ENCODE assay signal across 13 cellular contexts in genomic region chr17:6677158-6677831, GRCh38. TPM values are rescaled to one million over a fixed set of nuclear protein-coding genes. Genes with fewer than 3 reads are reported as not detected.
DNase-seq lines count a peak whose midpoint lies in the region; ATAC-seq, FAIRE-seq and TF ChIP-seq lines count a peak whose summit lies in the region.
"Had no signal": no experiment of that assay in that cellular context is flagged by ENCODE, and none has a peak within 500 bp of the region (broad histone marks: within the 10 kb centered on the region; RNA-seq: fewer than 3 reads in every experiment).

No MANE protein-coding gene starts in this region.

- TF ChIP-seq POLR2A in GM12891 (IDR thresholded peaks at IDR 0.05; ENCODE audit: low read depth, low read length) = no peak

- ATAC-seq in GM19351 (IDR thresholded peaks at IDR 0.05; ENCODE audit: unreplicated experiment) (no peak), HG02970 (IDR thresholded peaks at IDR 0.05; ENCODE audit: low FRiP score, unreplicated experiment) (no peak)
- ATAC-seq in activated T-helper 17 cell treated with anti-CD3 and anti-CD28 coated beads, Interleukin-2, amount 50 U/mL, for 72 hours (replicated peaks) = no peak

- peaks cover 5% of the 10 kb centered on the region; the same call in 1 of the 2 replicates for H3K27me3 ChIP-seq in SJCRH30
- H3K27me3 ChIP-seq: ovary had no signal

- H3K4me1 Mint-ChIP-seq in activated T-helper 17 cell treated with anti-CD3 and anti-CD28 coated beads, Interleukin-2, amount 50 U/mL, for 72 hours = peaks cover 4% of the 10 kb centered on the region

- no peak overlapping the region for H3K27ac Mint-ChIP-seq in activated T-helper 17 cell treated with anti-CD3 and anti-CD28 coated beads, Interleukin-2, amount 50 U/mL, for 72 hours

- H3K36me3 Mint-ChIP-seq in activated T-helper 17 cell treated with anti-CD3 and anti-CD28 coated beads, Interleukin-2, amount 50 U/mL, for 72 hours (ENCODE audit: low read depth) = no peaks in the 10 kb centered on the region

- DNase-seq in AG20443 (ENCODE audit: low spot score) (peak; percentile 78), GM12891 (ENCODE audit: insufficient read length, low spot score) (peak; percentile 41), SJCRH30 (peak; percentile 45 to 51), iris pigment epithelial cell (ENCODE audit: low read depth) (peak; percentile 18), activated gamma-delta T cell (lab: John Stamatoyannopoulos, UW) (no peak)
- DNase-seq: ovary, T1000, uterus had no signal

- no peaks in the 10 kb centered on the region for H3K36me3 ChIP-seq in SJCRH30
- H3K36me3 ChIP-seq: ovary, uterus had no signal

- no peak overlapping the region for H3K27ac ChIP-seq in SJCRH30
- H3K27ac ChIP-seq: epithelial cell of prostate, ovary, uterus had no signal

- peaks cover 21% of the 10 kb centered on the region for H3K27me3 Mint-ChIP-seq in activated T-helper 17 cell treated with anti-CD3 and anti-CD28 coated beads, Interleukin-2, amount 50 U/mL, for 72 hours

- no peaks in the 10 kb centered on the region for H3K4me1 ChIP-seq in SJCRH30
- H3K4me1 ChIP-seq: uterus had no signal

- no peak overlapping the region for H3K4me3 ChIP-seq in SJCRH30
- H3K4me3 ChIP-seq: ovary, uterus had no signal

- no peak overlapping the region for H3K4me3 Mint-ChIP-seq in activated T-helper 17 cell treated with anti-CD3 and anti-CD28 coated beads, Interleukin-2, amount 50 U/mL, for 72 hours

- peak; percentile 61 for FAIRE-seq in GM12891 (lab: Jason Lieb, UNC)
- FAIRE-seq: kidney had no signal

- no peaks in the 10 kb centered on the region for H3K9me3 Mint-ChIP-seq in activated T-helper 17 cell treated with anti-CD3 and anti-CD28 coated beads, Interleukin-2, amount 50 U/mL, for 72 hours

- no peaks in the 10 kb centered on the region for H3K9me3 ChIP-seq in SJCRH30 (replicated peaks)
- H3K9me3 ChIP-seq: ovary, uterus had no signal

TF ChIP-seq in GM12891, 5 proteins besides CTCF, POLR2A, EP300 and RAD21:
- TF ChIP-seq SPI1 (IDR thresholded peaks at IDR 0.05; ENCODE audit: low read depth, low read length) (no peak), TAF1 (IDR thresholded peaks at IDR 0.05; ENCODE audit: low read depth, low read length) (no peak), PAX5 (IDR thresholded peaks at IDR 0.05; ENCODE audit: insufficient read depth, low read length, severe bottlenecking) (no peak), POU2F2 (IDR thresholded peaks at IDR 0.05; ENCODE audit: low read depth, low read length) (no peak), POLR2AphosphoS5 (IDR thresholded peaks at IDR 0.05; ENCODE audit: low read depth, low read length) (no peak)
TF ChIP-seq in GM12891: peak in this region for 0.

RNA-seq across cellular contexts. Expression of gene C17orf100, which starts 25.7 kb away (rescaled TPM):
- polyA plus RNA-seq in GM12891 (2012; ENCODE audit: low read depth, missing spikeins) = 2.9 TPM
- 1.4 and 1.9 TPM in 2 replicates for total RNA-seq in SJCRH30 (2014; rRNA removed; shearing (Covaris generic))
- 1 to 10 TPM; 1.1 to 3.0 TPM for total RNA-seq in activated T-helper 17 cell treated with anti-CD3 and anti-CD28 coated beads, Interleukin-2, amount 50 U/mL, for 72 hours

RNA-seq across cellular contexts. Expression of gene MED31, which starts 25.9 kb away (rescaled TPM):
- polyA plus RNA-seq in GM12891 (2012; ENCODE audit: low read depth, missing spikeins) = 20.9 TPM
- total RNA-seq in SJCRH30 (2014; rRNA removed; shearing (Covaris generic)) = 20.1 and 22.1 TPM in 2 replicates
- 10 to 100 TPM; 17.5 to 20.2 TPM for total RNA-seq in activated T-helper 17 cell treated with anti-CD3 and anti-CD28 coated beads, Interleukin-2, amount 50 U/mL, for 72 hours

RNA-seq across cellular contexts. Expression of gene SLC13A5, which starts 35.9 kb away (rescaled TPM):
- polyA plus RNA-seq in GM12891 (2012; ENCODE audit: low read depth, missing spikeins) = 0.05 TPM
- not detected in 2 replicates for total RNA-seq in SJCRH30 (2014; rRNA removed; shearing (Covaris generic))
- not detected for total RNA-seq in activated T-helper 17 cell treated with anti-CD3 and anti-CD28 coated beads, Interleukin-2, amount 50 U/mL, for 72 hours
- total RNA-seq: kidney had no signal

RNA-seq across cellular contexts. Expression of gene TXNDC17, which starts 36.4 kb away (rescaled TPM):
- 232 TPM for polyA plus RNA-seq in GM12891 (2012; ENCODE audit: low read depth, missing spikeins)
- 62.0 and 66.1 TPM in 2 replicates for total RNA-seq in SJCRH30 (2014; rRNA removed; shearing (Covaris generic))
- 100 to 1,000 TPM; 114 to 160 TPM for total RNA-seq in activated T-helper 17 cell treated with anti-CD3 and anti-CD28 coated beads, Interleukin-2, amount 50 U/mL, for 72 hours

RNA-seq across cellular contexts. Expression of gene KIAA0753, which starts 36.8 kb away (rescaled TPM):
- 10.3 TPM for polyA plus RNA-seq in GM12891 (2012; ENCODE audit: low read depth, missing spikeins)
- 9.6 and 14.3 TPM in 2 replicates for total RNA-seq in SJCRH30 (2014; rRNA removed; shearing (Covaris generic))
- total RNA-seq in activated T-helper 17 cell treated with anti-CD3 and anti-CD28 coated beads, Interleukin-2, amount 50 U/mL, for 72 hours = 10 to 100 TPM; 17.6 to 24.2 TPM
